ENCODE assay signal across 22 cellular contexts in the genomic region with DNA sequence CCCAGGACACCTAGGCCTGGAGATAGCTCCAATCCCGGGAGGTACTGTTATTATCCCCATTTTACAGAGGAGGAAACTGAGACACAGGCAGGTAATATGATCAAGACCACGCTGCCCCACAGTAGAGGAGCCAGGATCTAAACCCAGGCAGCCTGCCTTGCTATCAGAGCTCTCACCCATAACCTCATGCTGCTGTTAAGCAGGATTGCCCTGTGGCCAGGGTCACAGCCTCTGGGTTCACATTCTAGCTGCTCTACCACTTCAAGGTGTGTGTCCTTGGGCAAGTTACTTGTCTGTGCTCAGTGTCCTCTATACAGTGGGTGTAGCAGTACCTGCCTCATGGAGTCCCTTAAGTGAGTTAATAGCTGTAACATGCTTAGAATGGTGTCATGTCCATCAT.
"Had no signal": no experiment of that assay in that cellular context is flagged by ENCODE, and none has a peak within 500 bp of the region (broad histone marks: within the 10 kb centered on the region; RNA-seq: fewer than 3 reads in every experiment).

No MANE protein-coding gene starts in this region.

- DNase-seq: colonic mucosa; cortex of kidney; dermis blood vessel endothelial cell; dorsolateral prefrontal cortex; effector CD4-positive, alpha-beta T cell; effector CD8-positive, alpha-beta T cell; effector memory CD4-positive, alpha-beta T cell; effector memory CD8-positive, alpha-beta T cell; endodermal cell; erythroblast; esophagus squamous epithelium; foreskin fibroblast; foreskin keratinocyte; foreskin melanocyte; gastrocnemius medialis; glutamatergic neuron; head of caudate nucleus; heart left ventricle had no signal

- H3K4me1 ChIP-seq: colonic mucosa, esophagus squamous epithelium, foreskin keratinocyte, gastrocnemius medialis, gastroesophageal sphincter, heart left ventricle had no signal

- H3K27ac ChIP-seq: colonic mucosa, coronary artery, dorsolateral prefrontal cortex, epithelial cell of prostate, esophagus squamous epithelium, foreskin keratinocyte, gastrocnemius medialis, gastroesophageal sphincter, heart left ventricle had no signal

- H3K4me3 ChIP-seq: colonic mucosa, coronary artery, dorsolateral prefrontal cortex, esophagus squamous epithelium, gastrocnemius medialis, gastroesophageal sphincter, heart left ventricle had no signal

- H3K36me3 ChIP-seq: colonic mucosa, esophagus squamous epithelium, gastrocnemius medialis, gastroesophageal sphincter, heart left ventricle had no signal

- H3K9me3 ChIP-seq: colonic mucosa, gastrocnemius medialis, heart left ventricle had no signal

- ATAC-seq: effector memory CD8-positive, alpha-beta T cell; esophagus mucosa; foreskin keratinocyte; gastrocnemius medialis; gastroesophageal sphincter; heart left ventricle had no signal

- H3K27me3 ChIP-seq: colonic mucosa, esophagus squamous epithelium, foreskin keratinocyte, gastrocnemius medialis had no signal
